In the genomic region with DNA sequence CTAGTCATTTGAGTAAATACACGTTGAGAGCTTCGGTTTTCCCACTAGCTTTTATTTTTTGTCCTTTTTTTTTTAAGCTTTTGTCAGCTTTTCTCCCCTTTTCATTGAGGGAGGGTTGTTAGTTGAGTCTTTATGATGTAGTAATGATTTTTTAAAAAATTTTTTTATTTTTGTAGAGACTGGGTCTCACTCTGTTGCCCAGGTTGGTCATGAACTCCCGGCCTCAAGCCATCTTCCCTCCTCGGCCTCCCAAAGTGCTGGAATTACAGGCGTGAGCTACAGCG, we compare ENCODE assay signal across 8 cellular contexts. TPM values are rescaled to one million over a fixed set of nuclear protein-coding genes. Genes with fewer than 3 reads are reported as not detected.
DNase-seq lines count a peak whose midpoint lies in the region; TF ChIP-seq lines count a peak whose summit lies in the region.

No MANE protein-coding gene starts in this region.

- H3K4me1 ChIP-seq in ES-I3 (ENCODE audit: insufficient read depth, low read length) (peaks cover 26% of the 10 kb centered on the region), sigmoid colon (peaks cover 0 to 22% (median 10%) of the 10 kb centered on the region in 4 donors)

- H3K9ac ChIP-seq in ES-I3 (ENCODE audit: low read depth, low read length): peak overlapping the region; percentile 73
- H3K9ac ChIP-seq in SU-DHL-6 (ENCODE audit: low read length): peak overlapping the region; percentile 72

- H3F3A ChIP-seq in SU-DHL-6 (ENCODE audit: insufficient read depth): peaks cover 15% of the 10 kb centered on the region

- TF ChIP-seq CTCF in SU-DHL-6 (IDR thresholded peaks at IDR 0.05; ENCODE audit: insufficient read depth, low read length, poor library complexity, severe bottlenecking): no peak
- no peak for TF ChIP-seq CTCF in foreskin fibroblast (IDR thresholded peaks at IDR 0.05; ENCODE audit: low read depth, low read length)
- no peak for TF ChIP-seq CTCF in sigmoid colon (IDR thresholded peaks at IDR 0.05)

- no peaks in the 10 kb centered on the region for H3K9me2 ChIP-seq in SU-DHL-6 (replicated peaks; ENCODE audit: insufficient read depth, low read length)

- H3K27ac ChIP-seq in SU-DHL-6 (ENCODE audit: low read depth, low read length) (no peak overlapping the region), sigmoid colon (peak overlapping the region in 2 of 4 donors; percentile 80 to 84), caudate nucleus (ENCODE audit: low read depth, low read length) (no peak overlapping the region)

- H3K4me3 ChIP-seq in SU-DHL-6 (ENCODE audit: insufficient read depth, low read length, poor library complexity, severe bottlenecking): peak overlapping the region; percentile 84
- peak overlapping the region; percentile 78 to 92 for H3K4me3 ChIP-seq in foreskin fibroblast (ENCODE audit: low read depth in 1 of 2, low read length in 2 of 2)
- peak overlapping the region; percentile 77 to 98 (median 91) for H3K4me3 ChIP-seq in sigmoid colon

- TF ChIP-seq POLR2A in sigmoid colon (IDR thresholded peaks at IDR 0.05): no peak

- peak overlapping the region; percentile 94 for H2AFZ ChIP-seq in SU-DHL-6 (ENCODE audit: low read depth, low read length, severe bottlenecking)

- H3K36me3 ChIP-seq in ES-I3 (ENCODE audit: insufficient read depth, low read length): peaks cover 18% of the 10 kb centered on the region; the same call in 1 of the 2 replicates
- H3K36me3 ChIP-seq in SU-DHL-6 (ENCODE audit: low read length): no peaks in the 10 kb centered on the region
- peaks cover 0 to 28% (median 2%) of the 10 kb centered on the region in 4 donors for H3K36me3 ChIP-seq in sigmoid colon

- 7 to 16% methylated on average over 6 of the region's 6 CpGs for WGBS in sigmoid colon, 2 donors

- H3K79me2 ChIP-seq in SU-DHL-6 (ENCODE audit: insufficient read depth, low read length): no peaks in the 10 kb centered on the region

- intact Hi-C loops in sigmoid colon (cut with DNase I): loop anchor here (2.0 kb wide), 2 partner anchors 29 to 277 kb away; no protein-coding TSS in a partner anchor

- H3K27me3 ChIP-seq in SU-DHL-6 (ENCODE audit: low read length): no peaks in the 10 kb centered on the region
- no peaks in the 10 kb centered on the region for H3K27me3 ChIP-seq in sigmoid colon

- no peak for DNase-seq in foreskin fibroblast
- DNase-seq in sigmoid colon: no peak
- DNase-seq in H4 (ENCODE audit: low spot score): no peak
- no peak for DNase-seq in caudate nucleus (lab: John Stamatoyannopoulos, UW)
- no peak for DNase-seq in SIG-M5 (lab: John Stamatoyannopoulos, UW)
- DNase-seq in amygdala (lab: John Stamatoyannopoulos, UW): no peak

- H3K9me3 ChIP-seq in ES-I3 (ENCODE audit: control insufficient read depth, insufficient read depth, low read length): no peaks in the 10 kb centered on the region
- no peaks in the 10 kb centered on the region for H3K9me3 ChIP-seq in SU-DHL-6 (ENCODE audit: insufficient read depth, low read length)
- H3K9me3 ChIP-seq in sigmoid colon: no peaks in the 10 kb centered on the region

- H4K20me1 ChIP-seq in SU-DHL-6 (ENCODE audit: low read depth, low read length): no peaks in the 10 kb centered on the region

- peak overlapping the region; percentile 74 for H3K4me2 ChIP-seq in SU-DHL-6 (ENCODE audit: low read depth, low read length, poor library complexity, severe bottlenecking)

- no peak for TF ChIP-seq EP300 in sigmoid colon (IDR thresholded peaks at IDR 0.05)

RNA-seq across cellular contexts. Expression of a gene that starts 0.7 kb away (rescaled TPM):
- total RNA-seq in sigmoid colon: 10 to 100 TPM in 1 of 4 donors, 1 to 10 TPM in 3; 4.2 to 17.0 (median 6.8) TPM
- polyA plus RNA-seq in sigmoid colon: 1 to 10 TPM; 2.4 to 6.9 (median 4.2) TPM
- total RNA-seq in H4 (2014; rRNA removed; shearing (Covaris generic)): 7.6 and 7.8 TPM in 2 replicates

RNA-seq across cellular contexts. Expression of a gene that starts 52.6 kb away (rescaled TPM):
- 10 to 100 TPM; 16.8 to 22.7 (median 19.2) TPM for total RNA-seq in sigmoid colon
- 10 to 100 TPM in 2 of 3 donors, 1 to 10 TPM in 1; 6.7 to 18.7 (median 10.8) TPM for polyA plus RNA-seq in sigmoid colon
- 17.9 and 27.1 TPM in 2 replicates for total RNA-seq in H4 (2014; rRNA removed; shearing (Covaris generic))

RNA-seq across cellular contexts. Expression of a gene that starts 56.5 kb away (rescaled TPM):
- 1 to 10 TPM; 3.0 to 8.9 (median 8.0) TPM for total RNA-seq in sigmoid colon
- polyA plus RNA-seq in sigmoid colon: 1 to 10 TPM in 2 of 3 donors, under 1 TPM in 1; 0.69 to 8.2 (median 1.2) TPM
- total RNA-seq in H4 (2014; rRNA removed; shearing (Covaris generic)): 11.3 and 28.5 TPM in 2 replicates
